Comparison of ENCODE assay signal across 8 cellular contexts in genomic region chr1:153671623-153672353, GRCh38. TPM values are rescaled to one million over a fixed set of nuclear protein-coding genes. Genes with fewer than 3 reads are reported as not detected.
DNase-seq lines count a peak whose midpoint lies in the region; ATAC-seq and TF ChIP-seq lines count a peak whose summit lies in the region.
"Not testable (repeated sequence)": the region's sequence is repeated elsewhere in the genome, so short reads cannot be mapped to it uniquely, and the experiment has no call there.

No MANE protein-coding gene starts in this region.

- TF ChIP-seq CTCF in glutamatergic neuron (IDR thresholded peaks at IDR 0.05; ENCODE audit: partially characterized antibody, unreplicated experiment): not testable (repeated sequence)
- TF ChIP-seq CTCF in testis (IDR thresholded peaks at IDR 0.05): peak in 1 of 3 experiments; percentile 17

- not testable (repeated sequence) for H3K4me1 ChIP-seq in ES-I3 (ENCODE audit: insufficient read depth, low read length); testis
- peaks cover 14% of the 10 kb centered on the region for H3K4me1 ChIP-seq in neuron (ENCODE audit: insufficient read depth, low read length)

- WGBS in testis, 2 donors: 8% methylated on average over 28 of the region's 28 CpGs

- DNase-seq in NCI-H146 (lab: John Stamatoyannopoulos, UW) (peak; percentile 50), SW480 (ENCODE audit: low spot score) (peak; percentile 71), glutamatergic neuron (peak; percentile 47), testis (peak; percentile 55)
- DNase-seq in activated naive CD4-positive, alpha-beta T cell treated with anti-CD3 and anti-CD28 coated beads, Interleukin-2, amount 50 U/mL, for 16 hours: peak; percentile 58

- H3K9ac ChIP-seq in ES-I3 (ENCODE audit: low read depth, low read length): peak overlapping the region; percentile 98

- H3K4me3 ChIP-seq in neuron (ENCODE audit: low read length) (peak overlapping the region; percentile 56), testis (peak overlapping the region; percentile 57 to 96)

- H3K9me3 Mint-ChIP-seq in glutamatergic neuron (ENCODE audit: unreplicated experiment): not testable (repeated sequence)

- peaks cover 25% of the 10 kb centered on the region for H3K36me3 ChIP-seq in ES-I3 (ENCODE audit: insufficient read depth, low read length)
- H3K36me3 ChIP-seq in neuron (ENCODE audit: insufficient read depth, low read length): peaks cover 32% of the 10 kb centered on the region
- not testable (repeated sequence) for H3K36me3 ChIP-seq in testis (ENCODE audit: low read depth, missing control alignments)

- peak overlapping the region; percentile 59 for H3K27ac Mint-ChIP-seq in glutamatergic neuron (ENCODE audit: unreplicated experiment)

- TF ChIP-seq POLR2A in testis (IDR thresholded peaks at IDR 0.05): not testable (repeated sequence)

- H3K4me1 Mint-ChIP-seq in glutamatergic neuron (ENCODE audit: low read depth, unreplicated experiment): not testable (repeated sequence)

- intact Hi-C loops in testis (cut with DNase I; ENCODE audit: low total_unique reads): not testable (repeated sequence)

- H3K4me3 Mint-ChIP-seq in glutamatergic neuron (ENCODE audit: unreplicated experiment): peak overlapping the region; percentile 84

- not testable (repeated sequence) for H3K27me3 Mint-ChIP-seq in glutamatergic neuron (ENCODE audit: unreplicated experiment)

- peak overlapping the region; percentile 91 for H2AFZ ChIP-seq in neuron (ENCODE audit: low read depth, low read length)

- not testable (repeated sequence) for H3K27me3 ChIP-seq in neuron (ENCODE audit: insufficient read depth, low read length); testis

- peak overlapping the region; percentile 71 to 89 for H3K27ac ChIP-seq in testis

- ATAC-seq in HG02623 (IDR thresholded peaks at IDR 0.05; ENCODE audit: unreplicated experiment): peak; percentile 17

- H3K9me3 ChIP-seq in ES-I3 (ENCODE audit: control insufficient read depth, insufficient read depth, low read length); neuron (ENCODE audit: low read length); testis: not testable (repeated sequence)

- not testable (repeated sequence) for H3K36me3 Mint-ChIP-seq in glutamatergic neuron (ENCODE audit: unreplicated experiment)

RNA-seq across cellular contexts. Expression of gene ILF2, which starts 1.0 kb away (rescaled TPM):
- total RNA-seq in glutamatergic neuron (ENCODE audit: unreplicated experiment) (221 TPM), testis (100 to 1,000 TPM; 150 to 153 TPM)
- polyA plus RNA-seq in testis (ENCODE audit: insufficient read depth, low read depth, low replicate concordance): 295 TPM

RNA-seq across cellular contexts. Expression of gene NPR1, which starts 6.7 kb away (rescaled TPM):
- not detected for total RNA-seq in glutamatergic neuron (ENCODE audit: unreplicated experiment)
- total RNA-seq in testis: 1 to 10 TPM; 2.5 to 4.3 TPM
- 10.7 TPM for polyA plus RNA-seq in testis (ENCODE audit: insufficient read depth, low read depth, low replicate concordance)

RNA-seq across cellular contexts. Expression of gene SNAPIN, which starts 13.3 kb away (rescaled TPM):
- 30.8 TPM for total RNA-seq in glutamatergic neuron (ENCODE audit: unreplicated experiment)
- 10 to 100 TPM; 57.4 to 61.7 TPM for total RNA-seq in testis
- polyA plus RNA-seq in testis (ENCODE audit: insufficient read depth, low read depth, low replicate concordance): 48.9 TPM

RNA-seq across cellular contexts. Expression of gene CHTOP, which starts 37.9 kb away (rescaled TPM):
- total RNA-seq in glutamatergic neuron (ENCODE audit: unreplicated experiment) (84.7 TPM), testis (10 to 100 TPM; 86.1 to 87.8 TPM)
- 101 TPM for polyA plus RNA-seq in testis (ENCODE audit: insufficient read depth, low read depth, low replicate concordance)

RNA-seq across cellular contexts. Expression of gene S100A1, which starts 43.6 kb away (rescaled TPM):
- total RNA-seq in glutamatergic neuron (ENCODE audit: unreplicated experiment) (35.4 TPM), testis (10 to 100 TPM in 1 of 2 donors, 1 to 10 TPM in 1; 8.2 to 24.0 TPM)
- polyA plus RNA-seq in testis (ENCODE audit: insufficient read depth, low read depth, low replicate concordance): 29.8 TPM

Comparison
In these comparisons a context has a peak if more than half of its experiments do, and no peak if none do; other contexts are left out.
1. Peak in every context shown above with its lines: DNase-seq, ATAC-seq, H3K4me3 ChIP-seq and H3K27ac ChIP-seq.